Comparison of ENCODE assay signal across 8 cellular contexts in genomic region chr2:85785027-85785822, GRCh38. TPM values are rescaled to one million over a fixed set of nuclear protein-coding genes. Genes with fewer than 3 reads are reported as not detected.
DNase-seq lines count a peak whose midpoint lies in the region; ATAC-seq and TF ChIP-seq lines count a peak whose summit lies in the region.

No MANE protein-coding gene starts in this region.

- peaks cover 43% of the 10 kb centered on the region for H3K4me1 Mint-ChIP-seq in nephron
- peaks cover 1% of the 10 kb centered on the region for H3K4me1 Mint-ChIP-seq in progenitor cell of endocrine pancreas (ENCODE audit: low read depth)
- H3K4me1 Mint-ChIP-seq in activated T-cell treated with anti-CD3 and anti-CD28 coated beads, Interleukin-2, amount 50 U/mL, for 24 hours (ENCODE audit: low read depth): peaks cover 4% of the 10 kb centered on the region

- H3K4me3 Mint-ChIP-seq in nephron (no peak overlapping the region), progenitor cell of endocrine pancreas (ENCODE audit: low read depth) (no peak overlapping the region)
- H3K4me3 Mint-ChIP-seq in activated T-cell treated with anti-CD3 and anti-CD28 coated beads, Interleukin-2, amount 50 U/mL, for 24 hours: no peak overlapping the region

- H3K27ac Mint-ChIP-seq in nephron (peak overlapping the region; percentile 58 to 78 (median 63)), progenitor cell of endocrine pancreas (no peak overlapping the region)
- no peak overlapping the region for H3K27ac Mint-ChIP-seq in activated T-cell treated with anti-CD3 and anti-CD28 coated beads, Interleukin-2, amount 50 U/mL, for 24 hours

- H3K36me3 Mint-ChIP-seq in nephron (ENCODE audit: low read depth): peaks cover 11% of the 10 kb centered on the region
- no peaks in the 10 kb centered on the region for H3K36me3 Mint-ChIP-seq in progenitor cell of endocrine pancreas (ENCODE audit: insufficient read depth)
- H3K36me3 Mint-ChIP-seq in activated T-cell treated with anti-CD3 and anti-CD28 coated beads, Interleukin-2, amount 50 U/mL, for 24 hours (ENCODE audit: low read depth): no peaks in the 10 kb centered on the region

- ATAC-seq in HG03139 (IDR thresholded peaks at IDR 0.05; ENCODE audit: unreplicated experiment): no peak

- TF ChIP-seq CTCF in AG09319 (IDR thresholded peaks at IDR 0.05; ENCODE audit: low read depth, low read length) (no peak), nephron (IDR thresholded peaks at IDR 0.05; ENCODE audit: unreplicated experiment in 3 of 3) (no peak), progenitor cell of endocrine pancreas (IDR thresholded peaks at IDR 0.05; ENCODE audit: unreplicated experiment) (no peak)

- DNase-seq in AG09319 (ENCODE audit: extremely low read depth, low read depth) (peak; percentile 83), LHCN-M2 (ENCODE audit: low read depth) (peak; percentile 96), dedifferentiated amniotic fluid mesenchymal stem cell (ENCODE audit: extremely low spot score) (peak; percentile 82), progenitor cell of endocrine pancreas (ENCODE audit: low spot score, unreplicated experiment) (no peak)
- DNase-seq in activated T-cell treated with anti-CD3 and anti-CD28 coated beads, Interleukin-2, amount 50 U/mL, for 24 hours: no peak
- DNase-seq in activated CD4-positive, alpha-beta T cell treated with anti-CD3 and anti-CD28 coated beads for 1 hour: no peak

- H3K9me3 Mint-ChIP-seq in nephron: no peaks in the 10 kb centered on the region
- no peaks in the 10 kb centered on the region for H3K9me3 Mint-ChIP-seq in progenitor cell of endocrine pancreas (ENCODE audit: low read depth)
- no peaks in the 10 kb centered on the region for H3K9me3 Mint-ChIP-seq in activated T-cell treated with anti-CD3 and anti-CD28 coated beads, Interleukin-2, amount 50 U/mL, for 24 hours

- peaks cover 4% of the 10 kb centered on the region for H3K27me3 Mint-ChIP-seq in nephron (ENCODE audit: low read depth)
- peaks cover 6% of the 10 kb centered on the region for H3K27me3 Mint-ChIP-seq in progenitor cell of endocrine pancreas
- peaks cover 8% of the 10 kb centered on the region for H3K27me3 Mint-ChIP-seq in activated T-cell treated with anti-CD3 and anti-CD28 coated beads, Interleukin-2, amount 50 U/mL, for 24 hours

RNA-seq across cellular contexts. Expression of gene ATOH8, which starts 31.4 kb away (rescaled TPM):
- 129 and 179 TPM in 2 replicates for total RNA-seq in LHCN-M2 (2014; rRNA removed)
- polyA plus RNA-seq in LHCN-M2 (2012): 120 TPM
- 1.3 and 1.7 TPM in 2 replicates for total RNA-seq in progenitor cell of endocrine pancreas

Comparison
In these comparisons a context has a peak if more than half of its experiments do, and no peak if none do; other contexts are left out.
1. DNase-seq: peak in AG09319 (single experiment), LHCN-M2 (single experiment) and dedifferentiated amniotic fluid mesenchymal stem cell (single experiment); none in progenitor cell of endocrine pancreas (single experiment), activated T-cell treated with anti-CD3 and anti-CD28 coated beads, Interleukin-2, amount 50 U/mL, for 24 hours (single experiment) and activated CD4-positive, alpha-beta T cell treated with anti-CD3 and anti-CD28 coated beads for 1 hour (single experiment).
2. H3K27ac Mint-ChIP-seq: peak in nephron (3 of 3); none in progenitor cell of endocrine pancreas (single experiment) and activated T-cell treated with anti-CD3 and anti-CD28 coated beads, Interleukin-2, amount 50 U/mL, for 24 hours (single experiment).
3. RNA of gene ATOH8, which starts 31.4 kb away (total RNA-seq): 129 to 179 TPM in LHCN-M2; 1.3 to 1.7 TPM in progenitor cell of endocrine pancreas; every median in the first group is over 10 times any median in the second.